In the genomic region with DNA sequence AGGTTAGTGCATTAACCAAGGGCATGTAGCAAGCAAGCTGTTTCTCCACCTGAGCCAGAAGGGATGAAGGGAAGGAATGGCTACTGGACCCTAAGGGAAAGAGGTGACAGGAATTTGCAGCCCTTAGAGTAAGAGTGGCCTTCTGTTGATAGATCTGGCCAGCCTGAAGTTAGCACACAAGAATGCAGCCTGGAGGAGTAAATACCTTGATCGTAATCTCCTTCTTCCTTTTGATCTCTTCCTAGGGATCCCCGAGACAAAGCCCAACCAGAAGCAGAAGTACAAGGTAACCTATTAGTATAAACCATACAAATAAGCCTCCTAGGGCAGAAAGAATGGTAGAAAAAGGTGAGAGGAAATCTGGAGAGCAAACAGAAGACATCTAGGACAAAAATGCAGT, we compare ENCODE assay signal across 22 cellular contexts.
"Had no signal": no experiment of that assay in that cellular context is flagged by ENCODE, and none has a peak within 500 bp of the region (broad histone marks: within the 10 kb centered on the region; RNA-seq: fewer than 3 reads in every experiment).

No MANE protein-coding gene starts in this region.

- FAIRE-seq: bronchial epithelial cell, kidney had no signal

- DNase-seq: activated CD4-positive, alpha-beta memory T cell treated with anti-CD3 and anti-CD28 coated beads for 36 hours; activated CD4-positive, alpha-beta T cell treated with anti-CD3 and anti-CD28 coated beads for 4 hours; activated CD4-positive, CD25-positive, alpha-beta regulatory T cell; activated naive CD4-positive, alpha-beta T cell treated with Interleukin-2 at 50 U/mL for 16 hours; activated naive CD8-positive, alpha-beta T cell treated with anti-CD3 and anti-CD28 coated beads for 36 hours; activated T-cell treated with anti-CD3 and anti-CD28 coated beads, Interleukin-2, amount 50 U/mL, for 48 hours; colonic mucosa; head of caudate nucleus; hypothalamus; kidney; left ventricle myocardium inferior; spleen; stimulated activated CD4-positive, alpha-beta T cell treated with anti-CD3 and anti-CD28 coated beads, Interleukin-4, amount 100 ng/mL, for 24 hours; stimulated activated naive CD4-positive, alpha-beta T cell treated with Interleukin-2 at 50 U/mL for 16 hours; T-helper 9 cell; upper lobe of left lung had no signal

- H3K27ac ChIP-seq: colonic mucosa, epithelial cell of prostate, gastroesophageal sphincter, left ventricle myocardium inferior, prostate gland, thoracic aorta, upper lobe of left lung had no signal

- H3K36me3 Mint-ChIP-seq: activated CD4-positive, alpha-beta memory T cell treated with anti-CD3 and anti-CD28 coated beads for 36 hours; activated naive CD8-positive, alpha-beta T cell treated with anti-CD3 and anti-CD28 coated beads for 36 hours had no signal

- H3K27me3 ChIP-seq: colonic mucosa, gastroesophageal sphincter, spleen, upper lobe of left lung had no signal

- H3K27me3 Mint-ChIP-seq: activated CD4-positive, alpha-beta memory T cell treated with anti-CD3 and anti-CD28 coated beads for 36 hours had no signal

- H3K36me3 ChIP-seq: colonic mucosa, gastroesophageal sphincter, left ventricle myocardium inferior, prostate gland, thoracic aorta, upper lobe of left lung had no signal

- H3K9me3 Mint-ChIP-seq: activated CD4-positive, alpha-beta memory T cell treated with anti-CD3 and anti-CD28 coated beads for 36 hours; activated naive CD8-positive, alpha-beta T cell treated with anti-CD3 and anti-CD28 coated beads for 36 hours; neural crest cell had no signal

- H3K9me3 ChIP-seq: colonic mucosa, gastroesophageal sphincter, left ventricle myocardium inferior, prostate gland, spleen, thoracic aorta, upper lobe of left lung had no signal

- H3K27ac Mint-ChIP-seq: activated CD4-positive, alpha-beta memory T cell treated with anti-CD3 and anti-CD28 coated beads for 36 hours; activated naive CD8-positive, alpha-beta T cell treated with anti-CD3 and anti-CD28 coated beads for 36 hours had no signal

- ATAC-seq: gastroesophageal sphincter had no signal

- H3K4me1 Mint-ChIP-seq: activated naive CD8-positive, alpha-beta T cell treated with anti-CD3 and anti-CD28 coated beads for 36 hours; neural crest cell had no signal

- H3K4me1 ChIP-seq: colonic mucosa, prostate gland, upper lobe of left lung had no signal

- H3K4me3 Mint-ChIP-seq: activated CD4-positive, alpha-beta memory T cell treated with anti-CD3 and anti-CD28 coated beads for 36 hours; activated naive CD8-positive, alpha-beta T cell treated with anti-CD3 and anti-CD28 coated beads for 36 hours; neural crest cell had no signal

- H3K4me3 ChIP-seq: colonic mucosa, gastroesophageal sphincter, left ventricle myocardium inferior, prostate gland, spleen, thoracic aorta, upper lobe of left lung had no signal
